In the genomic region with DNA sequence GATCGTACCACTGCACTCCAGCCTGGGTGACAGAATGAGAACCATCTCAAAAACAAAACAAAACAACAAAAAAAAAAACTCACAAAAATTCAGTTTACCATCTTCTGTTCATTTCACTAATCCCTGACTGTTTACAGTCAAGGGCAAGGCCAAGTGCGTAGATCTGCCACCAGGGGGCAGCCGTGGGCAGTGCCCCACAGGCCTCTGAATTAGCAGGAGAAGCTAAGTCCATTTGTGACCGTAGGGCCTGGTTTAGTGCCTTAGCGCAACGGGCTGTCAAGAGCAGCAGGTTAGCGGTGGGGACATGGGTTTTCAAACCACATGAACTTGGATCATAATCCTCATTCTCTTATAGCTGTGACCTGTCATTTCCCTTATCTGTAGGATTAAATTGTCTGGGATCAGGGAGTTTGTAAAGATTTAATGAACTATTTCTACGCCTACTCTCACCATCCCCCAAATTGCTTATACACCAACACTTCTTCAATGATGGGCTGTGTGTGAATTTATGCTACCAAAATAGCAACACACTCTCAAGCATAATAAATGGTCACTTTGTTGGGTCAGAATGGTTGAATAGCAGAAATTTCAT, we compare ENCODE assay signal across 8 cellular contexts. TPM values are rescaled to one million over a fixed set of nuclear protein-coding genes. Genes with fewer than 3 reads are reported as not detected.
DNase-seq lines count a peak whose midpoint lies in the region; FAIRE-seq and TF ChIP-seq lines count a peak whose summit lies in the region.
"Had no signal": no experiment of that assay in that cellular context is flagged by ENCODE, and none has a peak within 500 bp of the region (broad histone marks: within the 10 kb centered on the region; RNA-seq: fewer than 3 reads in every experiment).

No MANE protein-coding gene starts in this region.

- no peak overlapping the region for H3K27ac ChIP-seq in OCI-LY3 (ENCODE audit: low read length)
- no peak overlapping the region for H3K27ac ChIP-seq in esophagus squamous epithelium

- no peak for TF ChIP-seq POLR2A in GM12892 (IDR thresholded peaks at IDR 0.05; ENCODE audit: low read depth, low read length)
- TF ChIP-seq POLR2A in esophagus squamous epithelium (IDR thresholded peaks at IDR 0.05), result no peak

- TF ChIP-seq CTCF in OCI-LY3 (IDR thresholded peaks at IDR 0.05; ENCODE audit: low read depth, low read length), result peak; percentile 93
- TF ChIP-seq CTCF in esophagus squamous epithelium (IDR thresholded peaks at IDR 0.05), result peak; percentile 82 to 98 (median 91)
- TF ChIP-seq CTCF in nephron (IDR thresholded peaks at IDR 0.05; ENCODE audit: unreplicated experiment in 3 of 3), result peak; percentile 88 to 95 (median 91)

- no peak overlapping the region for H3K4me3 Mint-ChIP-seq in nephron
- H3K4me3 Mint-ChIP-seq: stimulated activated naive CD8-positive, alpha-beta T cell treated with anti-CD3 and anti-CD28 coated beads, Interleukin-15, Interleukin-2, amounts not matched to agents 100 ng/mL and 50 ng/mL, for 24 hours had no signal

- peak; percentile 89 for FAIRE-seq in GM12892 (lab: Jason Lieb, UNC)

- H3K9me3 ChIP-seq in OCI-LY3 (ENCODE audit: insufficient read depth, low read length), result no peaks in the 10 kb centered on the region
- no peaks in the 10 kb centered on the region for H3K9me3 ChIP-seq in esophagus squamous epithelium

- no peak overlapping the region for H3K9ac ChIP-seq in OCI-LY3 (ENCODE audit: low read length)

- no peak overlapping the region for H2AFZ ChIP-seq in OCI-LY3 (ENCODE audit: low read depth, low read length)

- DNase-seq in GM12892 (ENCODE audit: insufficient read length) (peak; percentile 53), HuH-7.5 (ENCODE audit: low spot score) (peak; percentile 71), activated T-cell treated with anti-CD3 and anti-CD28 coated beads for 4 hours (peak; percentile 64), esophagus squamous epithelium (lab: John Stamatoyannopoulos, UW) (no peak)
- peak; percentile 30 to 74 (median 58) for DNase-seq in stimulated activated naive CD4-positive, alpha-beta T cell (lab: John Stamatoyannopoulos, UW)

- H3K4me1 Mint-ChIP-seq in nephron, result peaks cover 5% of the 10 kb centered on the region

- H3K79me2 ChIP-seq in OCI-LY3 (ENCODE audit: low read length), result no peaks in the 10 kb centered on the region

- no peak overlapping the region for H3K27ac Mint-ChIP-seq in nephron
- H3K27ac Mint-ChIP-seq: stimulated activated naive CD8-positive, alpha-beta T cell treated with anti-CD3 and anti-CD28 coated beads, Interleukin-15, Interleukin-2, amounts not matched to agents 100 ng/mL and 50 ng/mL, for 24 hours had no signal

- WGBS in esophagus squamous epithelium, 2 donors, result 20 to 21% methylated on average over 8 of the region's 8 CpGs

- peaks cover 7% of the 10 kb centered on the region for H3K27me3 Mint-ChIP-seq in nephron (ENCODE audit: low read depth)

- no peaks in the 10 kb centered on the region for H4K20me1 ChIP-seq in OCI-LY3 (ENCODE audit: insufficient read depth, low read length)

- H3K4me1 ChIP-seq in OCI-LY3 (ENCODE audit: low read length) (peaks cover 7% of the 10 kb centered on the region; the same call in 1 of the 2 replicates), esophagus squamous epithelium (peaks cover 2 to 5% (median 5%) of the 10 kb centered on the region in 3 donors)

- H3K36me3 ChIP-seq in OCI-LY3 (replicated peaks; ENCODE audit: low read depth, low read length) (no peaks in the 10 kb centered on the region), esophagus squamous epithelium (no peaks in the 10 kb centered on the region)

- intact Hi-C loops in esophagus squamous epithelium (cut with DNase I), result loop anchor here (10.0 kb wide), 1 partner anchor 347 kb away; no protein-coding TSS in a partner anchor

- no peak overlapping the region for H3K4me3 ChIP-seq in OCI-LY3 (ENCODE audit: low read length)
- H3K4me3 ChIP-seq in esophagus squamous epithelium, result no peak overlapping the region

- H3K36me3 Mint-ChIP-seq in nephron (ENCODE audit: low read depth), result no peaks in the 10 kb centered on the region

- H3K4me2 ChIP-seq in OCI-LY3 (ENCODE audit: low read length), result no peak overlapping the region

- H3K9me3 Mint-ChIP-seq in nephron, result no peaks in the 10 kb centered on the region
- H3K9me3 Mint-ChIP-seq: stimulated activated naive CD8-positive, alpha-beta T cell treated with anti-CD3 and anti-CD28 coated beads, Interleukin-15, Interleukin-2, amounts not matched to agents 100 ng/mL and 50 ng/mL, for 24 hours had no signal

- H3K27me3 ChIP-seq in OCI-LY3 (ENCODE audit: low read depth, low read length), result no peaks in the 10 kb centered on the region
- peaks cover 0 to 4% (median 0%) of the 10 kb centered on the region in 4 donors for H3K27me3 ChIP-seq in esophagus squamous epithelium

RNA-seq across cellular contexts. Expression of gene KCTD10, which starts 49.0 kb away (rescaled TPM):
- 15.9 TPM for polyA plus RNA-seq in GM12892 (2012; ENCODE audit: missing spikeins)
- total RNA-seq in esophagus squamous epithelium, result 10 to 100 TPM; 31.5 to 62.8 (median 46.5) TPM

RNA-seq across cellular contexts. Expression of gene UBE3B, which starts 49.3 kb away (rescaled TPM):
- 16.9 TPM for polyA plus RNA-seq in GM12892 (2012; ENCODE audit: missing spikeins)
- 10 to 100 TPM; 31.7 to 48.7 (median 37.6) TPM for total RNA-seq in esophagus squamous epithelium
